ENCODE assay signal across 8 cellular contexts in genomic region chr1:158117854-158118691, GRCh38.
DNase-seq lines count a peak whose midpoint lies in the region; ATAC-seq and TF ChIP-seq lines count a peak whose summit lies in the region.

No MANE protein-coding gene starts in this region.

- no peak overlapping the region for H3K27ac ChIP-seq in BLaER1 treated with 17β-estradiol and CSF1 and Interleukin-3, amounts not matched to agents 10 nM and 100 nM
- no peak overlapping the region for H3K27ac ChIP-seq in mammary epithelial cell (ENCODE audit: insufficient read depth, low read depth, low read length)

- intact Hi-C loops in mammary epithelial cell (cut with micrococcal nuclease) (no loop called here), left colon (cut with DNase I, micrococcal nuclease) (no loop called here)

- H3K4me3 ChIP-seq in BLaER1 treated with 17β-estradiol and CSF1 and Interleukin-3, amounts not matched to agents 10 nM and 100 nM: no peak overlapping the region
- no peak overlapping the region for H3K4me3 ChIP-seq in mammary epithelial cell (replicated peaks in 1 of 3; ENCODE audit: insufficient read depth in 1 of 3, low read depth in 2 of 3, low read length in 3 of 3)

- H3K36me3 Mint-ChIP-seq in T-helper 1 cell treated with Interleukin-12 subunit alpha and Interleukin-12 subunit beta and Interleukin-4 antibody, amounts not matched to agents 30 μg/mL and 1 μg/mL, for 36 hours (ENCODE audit: low read depth): no peaks in the 10 kb centered on the region

- no peaks in the 10 kb centered on the region for H3K36me3 ChIP-seq in BLaER1 treated with 17β-estradiol and CSF1 and Interleukin-3, amounts not matched to agents 10 nM and 100 nM
- no peaks in the 10 kb centered on the region for H3K36me3 ChIP-seq in mammary epithelial cell (ENCODE audit: insufficient read depth, low read length)

- no peaks in the 10 kb centered on the region for H3K79me2 ChIP-seq in mammary epithelial cell (ENCODE audit: insufficient read depth, low read length)

- no peaks in the 10 kb centered on the region for H3K9me3 ChIP-seq in BLaER1 treated with 17β-estradiol and CSF1 and Interleukin-3, amounts not matched to agents 10 nM and 100 nM (replicated peaks in 1 of 11)
- H3K9me3 ChIP-seq in mammary epithelial cell (replicated peaks; ENCODE audit: insufficient read depth, low read length): no peaks in the 10 kb centered on the region

- dilution Hi-C loops in mammary epithelial cell (cut with HindIII; ENCODE audit: low sequenced_read_pairs): no loop called here

- H3K27ac Mint-ChIP-seq in T-helper 1 cell treated with Interleukin-12 subunit alpha and Interleukin-12 subunit beta and Interleukin-4 antibody, amounts not matched to agents 30 μg/mL and 1 μg/mL, for 36 hours: no peak overlapping the region

- peak; percentile 11 for DNase-seq in HS-27A (ENCODE audit: low read depth)
- no peak for DNase-seq in mammary epithelial cell
- peak in 1 of 2 donors; percentile 49 for DNase-seq in left colon
- peak; percentile 9 for DNase-seq in stimulated activated CD8-positive, alpha-beta memory T cell treated with anti-CD3 and anti-CD28 coated beads, Interleukin-12 subunit alpha, Interleukin-12 subunit beta, amount 100 ng/mL, for 4 hours (ENCODE audit: low read depth)
- DNase-seq in NCI-H2029 (lab: John Stamatoyannopoulos, UW): no peak

- H3K27me3 ChIP-seq in BLaER1 treated with 17β-estradiol and CSF1 and Interleukin-3, amounts not matched to agents 10 nM and 100 nM: peaks cover 0 to 13% (median 0%) of the 10 kb centered on the region in 11 experiments; a peak in 3 of 22 replicates
- no peaks in the 10 kb centered on the region for H3K27me3 ChIP-seq in mammary epithelial cell (ENCODE audit: insufficient read depth, low read length)

- peaks cover 6 to 29% (median 18%) of the 10 kb centered on the region in 10 experiments; a peak in 19 of 20 replicates for H3K4me1 ChIP-seq in BLaER1 treated with 17β-estradiol and CSF1 and Interleukin-3, amounts not matched to agents 10 nM and 100 nM
- peaks cover 8% of the 10 kb centered on the region for H3K4me1 ChIP-seq in mammary epithelial cell (ENCODE audit: insufficient read depth, low read length)

- in situ Hi-C loops in mammary epithelial cell (cut with MboI; ENCODE audit: low sequenced_read_pairs in 2 of 2): no loop called here

- H2AFZ ChIP-seq in mammary epithelial cell (ENCODE audit: low read depth, low read length): peak overlapping the region; percentile 82

- H3K4me1 Mint-ChIP-seq in T-helper 1 cell treated with Interleukin-12 subunit alpha and Interleukin-12 subunit beta and Interleukin-4 antibody, amounts not matched to agents 30 μg/mL and 1 μg/mL, for 36 hours (ENCODE audit: low read depth): peaks cover 7% of the 10 kb centered on the region

- H3K9me3 Mint-ChIP-seq in T-helper 1 cell treated with Interleukin-12 subunit alpha and Interleukin-12 subunit beta and Interleukin-4 antibody, amounts not matched to agents 30 μg/mL and 1 μg/mL, for 36 hours: no peaks in the 10 kb centered on the region

- H3K4me3 Mint-ChIP-seq in T-helper 1 cell treated with Interleukin-12 subunit alpha and Interleukin-12 subunit beta and Interleukin-4 antibody, amounts not matched to agents 30 μg/mL and 1 μg/mL, for 36 hours: peak overlapping the region; percentile 18

- CTCF ChIA-PET in mammary epithelial cell (lab: Charles Lee; ENCODE audit: low non-redundant PET): interaction anchor here (0.6 kb wide), 1 partner anchor 22 kb away, joined by 4 read pairs; no protein-coding TSS in a partner anchor

- peak overlapping the region in 8 of 11 experiments; percentile 3 to 22 (median 15); a peak in 7 of 22 replicates for H3K4me2 ChIP-seq in BLaER1 treated with 17β-estradiol and CSF1 and Interleukin-3, amounts not matched to agents 10 nM and 100 nM
- peak overlapping the region; percentile 48 for H3K4me2 ChIP-seq in mammary epithelial cell (ENCODE audit: insufficient read depth, low read depth, low read length)

- ATAC-seq in left colon (peak; percentile 53), HG03460 (IDR thresholded peaks at IDR 0.05; ENCODE audit: unreplicated experiment) (no peak)

- no TSS peak for BruUV-seq in mammary epithelial cell (replicated peaks; lab: Mats Ljungman, UMichigan)

- 43% methylated on average over 16 of the region's 22 CpGs for WGBS in mammary epithelial cell (ENCODE audit: low coverage, missing lambda C conversion rate)

- peak; percentile 44 to 72 for TF ChIP-seq CTCF in mammary epithelial cell (conservative IDR thresholded peaks at IDR 0.05 in 1 of 2, IDR thresholded peaks at IDR 0.05 in 1 of 2; ENCODE audit: extremely low read depth in 1 of 2, insufficient read depth in 1 of 2, low read depth in 1 of 2, low read length in 2 of 2)

- H4K20me1 ChIP-seq in BLaER1 treated with 17β-estradiol and CSF1 and Interleukin-3, amounts not matched to agents 10 nM and 100 nM: no peaks in the 10 kb centered on the region; a peak in 1 of 22 replicates
- no peaks in the 10 kb centered on the region for H4K20me1 ChIP-seq in mammary epithelial cell (ENCODE audit: insufficient read depth, low read length)

- no peak overlapping the region for H3K9ac ChIP-seq in BLaER1 treated with 17β-estradiol and CSF1 and Interleukin-3, amounts not matched to agents 10 nM and 100 nM
- no peak overlapping the region for H3K9ac ChIP-seq in mammary epithelial cell (ENCODE audit: insufficient read depth, low read length)

- peaks cover 62% of the 10 kb centered on the region for H3K27me3 Mint-ChIP-seq in T-helper 1 cell treated with Interleukin-12 subunit alpha and Interleukin-12 subunit beta and Interleukin-4 antibody, amounts not matched to agents 30 μg/mL and 1 μg/mL, for 36 hours (ENCODE audit: low read depth)

Comparison
In these comparisons a context has a peak if more than half of its experiments do, and no peak if none do; other contexts are left out.
1. DNase-seq: peak in HS-27A (single experiment) and stimulated activated CD8-positive, alpha-beta memory T cell treated with anti-CD3 and anti-CD28 coated beads, Interleukin-12 subunit alpha, Interleukin-12 subunit beta, amount 100 ng/mL, for 4 hours (single experiment); none in mammary epithelial cell (single experiment) and NCI-H2029 (single experiment).